Comparison of ENCODE assay signal across 1 cellular context in genomic region chr1:219555802-219556201, GRCh38.
TF ChIP-seq lines count a peak whose summit lies in the region.

No MANE protein-coding gene starts in this region.

TF ChIP-seq in A549, 52 proteins besides CTCF, POLR2A, EP300 and RAD21 (continued from another document):
- TF ChIP-seq EHMT2 (IDR thresholded peaks at IDR 0.05; ENCODE audit: low read depth) (no peak), ATOH8 (CRISPR knock-in tag; IDR thresholded peaks at IDR 0.05; ENCODE audit: low read depth) (no peak), ZSCAN20 (CRISPR knock-in tag; IDR thresholded peaks at IDR 0.05) (no peak), RCOR1 (IDR thresholded peaks at IDR 0.05; ENCODE audit: low read depth, low read length) (no peak), ESRRA (IDR thresholded peaks at IDR 0.05; ENCODE audit: borderline replicate concordance, low read length) (no peak), ZC3H11A (IDR thresholded peaks at IDR 0.05) (no peak), RARB (CRISPR knock-in tag; IDR thresholded peaks at IDR 0.05) (no peak), RFX5 (IDR thresholded peaks at IDR 0.05) (no peak), USF2 (IDR thresholded peaks at IDR 0.05) (no peak), SREBF2 (IDR thresholded peaks at IDR 0.05) (no peak), POLR2AphosphoS2 (conservative IDR thresholded peaks at IDR 0.05; ENCODE audit: low read length) (no peak), BCL3 (IDR thresholded peaks at IDR 0.05) (peak; percentile 65; the same call in 1 of the 3 replicates), REST (IDR thresholded peaks at IDR 0.05) (no peak), HOXB5 (CRISPR knock-in tag; IDR thresholded peaks at IDR 0.05) (no peak), EHF (CRISPR knock-in tag; IDR thresholded peaks at IDR 0.05) (no peak), MYC (IDR thresholded peaks at IDR 0.05; ENCODE audit: borderline replicate concordance, low read length) (no peak), SMC3 (IDR thresholded peaks at IDR 0.05) (peak; percentile 24; the same call in 1 of the 3 replicates), HDAC2 (IDR thresholded peaks at IDR 0.05) (no peak), ZFP36 (IDR thresholded peaks at IDR 0.05; ENCODE audit: borderline replicate concordance, partially characterized antibody) (no peak), HOXA7 (CRISPR knock-in tag; IDR thresholded peaks at IDR 0.05) (no peak), KDM1A (IDR thresholded peaks at IDR 0.05; ENCODE audit: low read depth) (no peak), MAZ (IDR thresholded peaks at IDR 0.05; ENCODE audit: borderline replicate concordance, low read depth, low read length) (no peak), HES2 (IDR thresholded peaks at IDR 0.05) (peak; percentile 49; the same call in 1 of the 2 replicates), FOXS1 (CRISPR knock-in tag; IDR thresholded peaks at IDR 0.05) (no peak), CHD2 (IDR thresholded peaks at IDR 0.05; ENCODE audit: low read length, partially characterized antibody) (no peak), PHF8 (IDR thresholded peaks at IDR 0.05; ENCODE audit: borderline replicate concordance, low read depth) (no peak)
